1 cellular context compared by ENCODE assay signal in the genomic region with DNA sequence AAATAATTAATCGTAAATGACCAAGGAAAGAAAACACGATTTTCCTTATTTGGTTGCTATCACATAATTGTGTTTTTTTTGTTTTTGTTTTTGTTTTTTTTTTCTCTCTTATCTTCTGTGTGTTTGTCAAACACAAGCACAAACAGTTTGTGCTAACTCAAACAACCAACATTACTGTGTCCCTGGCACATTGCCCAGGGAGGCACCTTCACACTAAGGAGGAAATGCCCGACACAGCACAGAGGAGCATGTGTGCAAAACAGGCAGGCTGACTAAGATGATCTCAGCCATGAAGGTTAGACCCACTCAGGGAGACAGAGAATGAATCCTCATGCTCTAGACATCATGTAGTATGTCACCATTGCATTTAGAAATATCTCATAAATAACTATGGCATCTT.
TF ChIP-seq lines count a peak whose summit lies in the region.

No MANE protein-coding gene starts in this region.

TF ChIP-seq in HepG2, 621 proteins besides CTCF, POLR2A, EP300 and RAD21 (continued from another document):
- TF ChIP-seq ZFP1 (CRISPR knock-in tag; IDR thresholded peaks at IDR 0.05) (no peak), ZNF773 (CRISPR knock-in tag; IDR thresholded peaks at IDR 0.05; ENCODE audit: borderline replicate concordance) (no peak), GATAD2A (CRISPR knock-in tag; IDR thresholded peaks at IDR 0.05) (0 out of 2 replicates have a peak, but pooled peaks have one; percentile 23), MXI1 (IDR thresholded peaks at IDR 0.05; ENCODE audit: borderline replicate concordance, low read depth, low read length) (peak; percentile 31; the same call in 1 of the 3 replicates), ZMYM3 (CRISPR knock-in tag; IDR thresholded peaks at IDR 0.05) (no peak), CEBPB (IDR thresholded peaks at IDR 0.05; ENCODE audit: borderline replicate concordance, low read depth, low read length) (no peak), MLLT10 (CRISPR knock-in tag; IDR thresholded peaks at IDR 0.05) (no peak), FOXA3 (CRISPR knock-in tag; IDR thresholded peaks at IDR 0.05) (no peak), ZNF841 (CRISPR knock-in tag; IDR thresholded peaks at IDR 0.05; ENCODE audit: borderline replicate concordance) (no peak), FOSL2 (CRISPR knock-in tag; IDR thresholded peaks at IDR 0.05) (peak; percentile 57; the same call in 1 of the 2 replicates), ATRX (CRISPR knock-in tag; IDR thresholded peaks at IDR 0.05; ENCODE audit: borderline replicate concordance) (no peak), RARA (CRISPR knock-in tag; IDR thresholded peaks at IDR 0.05) (peak; percentile 28; the same call in 1 of the 2 replicates), RBAK (CRISPR knock-in tag; IDR thresholded peaks at IDR 0.05) (no peak), TBX2 (CRISPR knock-in tag; IDR thresholded peaks at IDR 0.05; ENCODE audit: borderline replicate concordance) (no peak), ZNF615 (CRISPR knock-in tag; IDR thresholded peaks at IDR 0.05; ENCODE audit: borderline replicate concordance) (no peak)
- TF ChIP-seq, protein P1, sequence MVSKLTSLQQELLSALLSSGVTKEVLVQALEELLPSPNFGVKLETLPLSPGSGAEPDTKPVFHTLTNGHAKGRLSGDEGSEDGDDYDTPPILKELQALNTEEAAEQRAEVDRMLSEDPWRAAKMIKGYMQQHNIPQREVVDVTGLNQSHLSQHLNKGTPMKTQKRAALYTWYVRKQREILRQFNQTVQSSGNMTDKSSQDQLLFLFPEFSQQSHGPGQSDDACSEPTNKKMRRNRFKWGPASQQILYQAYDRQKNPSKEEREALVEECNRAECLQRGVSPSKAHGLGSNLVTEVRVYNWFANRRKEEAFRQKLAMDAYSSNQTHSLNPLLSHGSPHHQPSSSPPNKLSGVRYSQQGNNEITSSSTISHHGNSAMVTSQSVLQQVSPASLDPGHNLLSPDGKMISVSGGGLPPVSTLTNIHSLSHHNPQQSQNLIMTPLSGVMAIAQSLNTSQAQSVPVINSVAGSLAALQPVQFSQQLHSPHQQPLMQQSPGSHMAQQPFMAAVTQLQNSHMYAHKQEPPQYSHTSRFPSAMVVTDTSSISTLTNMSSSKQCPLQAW (CRISPR knock-in tag; IDR thresholded peaks at IDR 0.05), result no peak
- TF ChIP-seq, protein P2, sequence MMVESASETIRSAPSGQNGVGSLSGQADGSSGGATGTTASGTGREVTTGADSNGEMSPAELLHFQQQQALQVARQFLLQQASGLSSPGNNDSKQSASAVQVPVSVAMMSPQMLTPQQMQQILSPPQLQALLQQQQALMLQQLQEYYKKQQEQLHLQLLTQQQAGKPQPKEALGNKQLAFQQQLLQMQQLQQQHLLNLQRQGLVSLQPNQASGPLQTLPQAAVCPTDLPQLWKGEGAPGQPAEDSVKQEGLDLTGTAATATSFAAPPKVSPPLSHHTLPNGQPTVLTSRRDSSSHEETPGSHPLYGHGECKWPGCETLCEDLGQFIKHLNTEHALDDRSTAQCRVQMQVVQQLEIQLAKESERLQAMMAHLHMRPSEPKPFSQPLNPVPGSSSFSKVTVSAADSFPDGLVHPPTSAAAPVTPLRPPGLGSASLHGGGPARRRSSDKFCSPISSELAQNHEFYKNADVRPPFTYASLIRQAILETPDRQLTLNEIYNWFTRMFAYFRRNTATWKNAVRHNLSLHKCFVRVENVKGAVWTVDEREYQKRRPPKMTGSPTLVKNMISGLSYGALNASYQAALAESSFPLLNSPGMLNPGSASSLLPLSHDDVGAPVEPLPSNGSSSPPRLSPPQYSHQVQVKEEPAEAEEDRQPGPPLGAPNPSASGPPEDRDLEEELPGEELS (CRISPR knock-in tag; IDR thresholded peaks at IDR 0.05), result peak; percentile 88
- TF ChIP-seq, protein P3, sequence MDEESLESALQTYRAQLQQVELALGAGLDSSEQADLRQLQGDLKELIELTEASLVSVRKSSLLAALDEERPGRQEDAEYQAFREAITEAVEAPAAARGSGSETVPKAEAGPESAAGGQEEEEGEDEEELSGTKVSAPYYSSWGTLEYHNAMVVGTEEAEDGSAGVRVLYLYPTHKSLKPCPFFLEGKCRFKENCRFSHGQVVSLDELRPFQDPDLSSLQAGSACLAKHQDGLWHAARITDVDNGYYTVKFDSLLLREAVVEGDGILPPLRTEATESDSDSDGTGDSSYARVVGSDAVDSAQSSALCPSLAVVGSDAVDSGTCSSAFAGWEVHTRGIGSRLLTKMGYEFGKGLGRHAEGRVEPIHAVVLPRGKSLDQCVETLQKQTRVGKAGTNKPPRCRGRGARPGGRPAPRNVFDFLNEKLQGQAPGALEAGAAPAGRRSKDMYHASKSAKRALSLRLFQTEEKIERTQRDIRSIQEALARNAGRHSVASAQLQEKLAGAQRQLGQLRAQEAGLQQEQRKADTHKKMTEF (CRISPR knock-in tag; IDR thresholded peaks at IDR 0.05), result 0 out of 2 replicates have a peak, but pooled peaks have one; percentile 26
- TF ChIP-seq, protein P4, sequence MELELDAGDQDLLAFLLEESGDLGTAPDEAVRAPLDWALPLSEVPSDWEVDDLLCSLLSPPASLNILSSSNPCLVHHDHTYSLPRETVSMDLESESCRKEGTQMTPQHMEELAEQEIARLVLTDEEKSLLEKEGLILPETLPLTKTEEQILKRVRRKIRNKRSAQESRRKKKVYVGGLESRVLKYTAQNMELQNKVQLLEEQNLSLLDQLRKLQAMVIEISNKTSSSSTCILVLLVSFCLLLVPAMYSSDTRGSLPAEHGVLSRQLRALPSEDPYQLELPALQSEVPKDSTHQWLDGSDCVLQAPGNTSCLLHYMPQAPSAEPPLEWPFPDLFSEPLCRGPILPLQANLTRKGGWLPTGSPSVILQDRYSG (CRISPR knock-in tag; IDR thresholded peaks at IDR 0.05), result no peak
- TF ChIP-seq, protein P5, sequence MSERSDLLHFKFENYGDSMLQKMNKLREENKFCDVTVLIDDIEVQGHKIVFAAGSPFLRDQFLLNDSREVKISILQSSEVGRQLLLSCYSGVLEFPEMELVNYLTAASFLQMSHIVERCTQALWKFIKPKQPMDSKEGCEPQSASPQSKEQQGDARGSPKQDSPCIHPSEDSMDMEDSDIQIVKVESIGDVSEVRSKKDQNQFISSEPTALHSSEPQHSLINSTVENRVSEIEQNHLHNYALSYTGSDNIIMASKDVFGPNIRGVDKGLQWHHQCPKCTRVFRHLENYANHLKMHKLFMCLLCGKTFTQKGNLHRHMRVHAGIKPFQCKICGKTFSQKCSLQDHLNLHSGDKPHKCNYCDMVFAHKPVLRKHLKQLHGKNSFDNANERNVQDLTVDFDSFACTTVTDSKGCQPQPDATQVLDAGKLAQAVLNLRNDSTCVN (CRISPR knock-in tag; IDR thresholded peaks at IDR 0.05; ENCODE audit: borderline replicate concordance), result no peak
- TF ChIP-seq, protein P6, sequence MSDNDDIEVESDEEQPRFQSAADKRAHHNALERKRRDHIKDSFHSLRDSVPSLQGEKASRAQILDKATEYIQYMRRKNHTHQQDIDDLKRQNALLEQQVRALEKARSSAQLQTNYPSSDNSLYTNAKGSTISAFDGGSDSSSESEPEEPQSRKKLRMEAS (IDR thresholded peaks at IDR 0.05), result no peak
